Comparison of ENCODE assay signal across 10 cellular contexts in the genomic region with DNA sequence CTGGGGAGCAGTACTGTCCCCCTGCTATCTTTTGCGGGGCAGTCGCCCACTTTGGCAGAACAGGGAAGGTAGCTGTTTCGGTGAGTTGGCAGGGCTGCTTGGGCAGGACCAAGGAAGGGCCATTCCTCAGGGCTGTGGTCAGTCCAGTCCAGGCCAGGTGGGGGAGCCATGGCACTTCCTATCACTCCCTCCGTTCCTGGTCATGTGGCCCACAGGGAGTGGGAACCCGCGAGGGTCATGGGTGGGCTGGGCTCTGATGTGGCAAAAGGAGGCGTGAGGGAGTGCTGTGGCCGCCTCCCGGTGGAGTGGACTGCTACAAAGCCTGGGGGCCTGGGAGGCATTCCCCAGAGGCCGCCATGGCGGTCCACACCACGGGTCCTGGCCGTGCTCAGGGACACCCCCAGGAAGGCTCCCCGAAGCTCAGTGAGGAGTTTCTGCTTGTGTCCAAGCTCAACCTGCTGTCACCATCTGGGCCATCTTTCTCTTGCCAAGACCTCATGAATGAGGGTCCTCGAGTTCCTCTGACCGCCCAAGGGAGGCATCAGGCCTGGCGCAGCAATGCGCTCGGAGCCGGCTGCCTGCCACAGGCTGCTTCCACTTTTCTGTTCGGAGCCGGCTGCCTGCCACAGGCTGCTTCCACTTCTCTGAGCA. TPM values are rescaled to one million over a fixed set of nuclear protein-coding genes. Genes with fewer than 3 reads are reported as not detected.
A peak's percentile ranks its signal among the peaks of the same experiment; 100 is the strongest.
DNase-seq lines count a peak whose midpoint lies in the region; ATAC-seq and TF ChIP-seq lines count a peak whose summit lies in the region.
"Had no signal": no experiment of that assay in that cellular context is flagged by ENCODE, and none has a peak within 500 bp of the region (broad histone marks: within the 10 kb centered on the region; RNA-seq: fewer than 3 reads in every experiment).

No MANE protein-coding gene starts in this region.

- H3K27ac ChIP-seq in testis = no peak overlapping the region
- H3K27ac ChIP-seq: uterus had no signal

- H3K4me3 ChIP-seq in fibroblast of the aortic adventitia (ENCODE audit: low read depth, low read length) (no peak overlapping the region), testis (no peak overlapping the region)
- H3K4me3 ChIP-seq: lung, uterus had no signal

- no peak for TF ChIP-seq POLR2A in testis (IDR thresholded peaks at IDR 0.05)

- no peaks in the 10 kb centered on the region for H3K27me3 ChIP-seq in testis
- H3K27me3 ChIP-seq: uterus had no signal

- ATAC-seq in GM18873 (IDR thresholded peaks at IDR 0.05; ENCODE audit: low FRiP score, unreplicated experiment) (no peak), HG03196 (IDR thresholded peaks at IDR 0.05; ENCODE audit: unreplicated experiment) (no peak)

- no peaks in the 10 kb centered on the region for H3K9me3 ChIP-seq in testis
- H3K9me3 ChIP-seq: uterus had no signal

- intact Hi-C loops in testis (cut with DNase I; ENCODE audit: low total_unique reads) = no loop called here

- no peaks in the 10 kb centered on the region for H3K36me3 ChIP-seq in testis (ENCODE audit: low read depth, missing control alignments)
- H3K36me3 ChIP-seq: uterus had no signal

- peaks cover 9% of the 10 kb centered on the region for H3K4me1 ChIP-seq in testis
- H3K4me1 ChIP-seq: uterus had no signal

- 73 to 86% methylated on average over 9 to 21 of the region's 22 CpGs for WGBS in testis, 2 donors

- TF ChIP-seq CTCF in fibroblast of the aortic adventitia (IDR thresholded peaks at IDR 0.05; ENCODE audit: insufficient read depth, low read length) (peak; percentile 36), testis (IDR thresholded peaks at IDR 0.05) (peak in 2 of 3 experiments; percentile 30 to 38)

- DNase-seq in NCI-H2227 (lab: John Stamatoyannopoulos, UW; ENCODE audit: unreplicated experiment) (peak; percentile 38), NCI-H2227 treated with DMSO at 0.1 percent for 48 hours (lab: John Stamatoyannopoulos, UW) (no peak), fibroblast of the aortic adventitia (ENCODE audit: low read depth) (peak; percentile 27), testis (peak; percentile 74)
- DNase-seq: activated CD8-positive, alpha-beta memory T cell treated with anti-CD3 and anti-CD28 coated beads for 24 hours; cortex of kidney; uterus had no signal

RNA-seq across cellular contexts. Expression of a gene that starts 11.9 kb away (rescaled TPM):
- total RNA-seq in fibroblast of the aortic adventitia (ENCODE audit: low replicate concordance) = 35.1 and 47.2 TPM in 2 replicates
- 100 to 1,000 TPM; 146 to 176 TPM for total RNA-seq in testis
- 134 TPM for polyA plus RNA-seq in testis (ENCODE audit: insufficient read depth, low read depth, low replicate concordance)

RNA-seq across cellular contexts. Expression of a gene that starts 27.0 kb away (rescaled TPM):
- 65.4 and 72.9 TPM in 2 replicates for total RNA-seq in fibroblast of the aortic adventitia (ENCODE audit: low replicate concordance)
- total RNA-seq in testis = 10 to 100 TPM; 82.0 to 95.0 TPM
- polyA plus RNA-seq in testis (ENCODE audit: insufficient read depth, low read depth, low replicate concordance) = 106 TPM

RNA-seq across cellular contexts. Expression of a gene that starts 56.0 kb away (rescaled TPM):
- total RNA-seq in fibroblast of the aortic adventitia (ENCODE audit: low replicate concordance) (164 and 252 TPM in 2 replicates), testis (10 to 100 TPM; 49.1 to 87.0 TPM)
- 47.2 TPM for polyA plus RNA-seq in testis (ENCODE audit: insufficient read depth, low read depth, low replicate concordance)

RNA-seq across cellular contexts. Expression of a gene that starts 56.3 kb away (rescaled TPM):
- 61.7 and 135 TPM in 2 replicates for total RNA-seq in fibroblast of the aortic adventitia (ENCODE audit: low replicate concordance)
- total RNA-seq in testis = 10 to 100 TPM; 32.9 to 48.4 TPM
- polyA plus RNA-seq in testis (ENCODE audit: insufficient read depth, low read depth, low replicate concordance) = 97.3 TPM
